24 cellular contexts compared by ENCODE assay signal in genomic region chr18:24731981-24732380, GRCh38.
A peak's percentile ranks its signal among the peaks of the same experiment; 100 is the strongest.
DNase-seq lines count a peak whose midpoint lies in the region; ATAC-seq and TF ChIP-seq lines count a peak whose summit lies in the region.
"Had no signal": no experiment of that assay in that cellular context is flagged by ENCODE, and none has a peak within 500 bp of the region (broad histone marks: within the 10 kb centered on the region; RNA-seq: fewer than 3 reads in every experiment).

No MANE protein-coding gene starts in this region.

- H3K14ac ChIP-seq in neuronal stem cell (ENCODE audit: low read length), result no peak overlapping the region

- H3K27ac ChIP-seq in neuronal stem cell (replicated peaks; ENCODE audit: low read length), result no peak overlapping the region
- H3K27ac ChIP-seq: hepatocyte, lower lobe of right lung, PC-9, right atrium auricular region had no signal

- no peak overlapping the region for H3K4me3 Mint-ChIP-seq in chondrocyte (ENCODE audit: unreplicated experiment)
- no peak overlapping the region for H3K4me3 Mint-ChIP-seq in activated T-cell treated with anti-CD3 and anti-CD28 coated beads, Interleukin-2, amount 50 U/mL, for 72 hours
- H3K4me3 Mint-ChIP-seq: activated CD8-positive, alpha-beta T cell treated with anti-CD3 and anti-CD28 coated beads, Interleukin-2, amount 10 ng/mL, durations not matched to agents 7 days and 5 days; activated naive CD4-positive, alpha-beta T cell treated with anti-CD3 and anti-CD28 coated beads, Interleukin-2, amount 10 ng/mL, durations not matched to agents 7 days and 5 days had no signal

- H3K23ac ChIP-seq in neuronal stem cell (ENCODE audit: low read depth, low read length, poor library complexity), result no peak overlapping the region

- no peaks in the 10 kb centered on the region for H3K36me3 Mint-ChIP-seq in chondrocyte (ENCODE audit: low read depth)
- no peaks in the 10 kb centered on the region for H3K36me3 Mint-ChIP-seq in activated T-cell treated with anti-CD3 and anti-CD28 coated beads, Interleukin-2, amount 50 U/mL, for 72 hours (ENCODE audit: insufficient read depth in 2 of 2)
- H3K36me3 Mint-ChIP-seq: activated naive CD4-positive, alpha-beta T cell treated with anti-CD3 and anti-CD28 coated beads, Interleukin-2, amount 10 ng/mL, durations not matched to agents 7 days and 5 days had no signal

- H2BK120ac ChIP-seq in neuronal stem cell (ENCODE audit: low read depth, low read length), result no peak overlapping the region

- peaks cover under 1 to 8% of the 10 kb centered on the region in 2 donors for H3K4me1 ChIP-seq in neuronal stem cell (ENCODE audit: control insufficient read depth in 2 of 2, insufficient read depth in 1 of 2, low read depth in 1 of 2, low read length in 2 of 2)
- H3K4me1 ChIP-seq: lower lobe of right lung, right atrium auricular region had no signal

- no CpG with 5 or more reads among the region's 3 CpGs for WGBS in neuronal stem cell (ENCODE audit: extremely low coverage in 2 of 2, insufficient read length in 2 of 2, insufficient replicate concordance in 1 of 2), 2 donors

- peaks cover 0 to 3% (median 2%) of the 10 kb centered on the region in 3 experiments for H3K27me3 ChIP-seq in neuronal stem cell (ENCODE audit: control insufficient read depth in 3 of 3, insufficient read depth in 3 of 3, low read depth in 1 of 3, low read length in 3 of 3)
- H3K27me3 ChIP-seq: right atrium auricular region had no signal

- no peak for TF ChIP-seq CTCF in chondrocyte (IDR thresholded peaks at IDR 0.05)

- H4K91ac ChIP-seq in neuronal stem cell (ENCODE audit: low read depth, low read length, poor library complexity), result no peak overlapping the region

- no peak for ATAC-seq in activated T-cell treated with anti-CD3 and anti-CD28 coated beads, Interleukin-2, amount 50 U/mL, for 72 hours (replicated peaks in 1 of 2)
- ATAC-seq: activated CD8-positive, alpha-beta T cell treated with anti-CD3 and anti-CD28 coated beads, Interleukin-2, amount 10 ng/mL, durations not matched to agents 7 days and 5 days; GM12878; K562; lower lobe of right lung had no signal

- peak; percentile 23 for DNase-seq in Daoy (ENCODE audit: low read depth)
- peak; percentile 77 for DNase-seq in M059J (ENCODE audit: low read depth)
- peak; percentile 72 for DNase-seq in cerebellar cortex (ENCODE audit: low spot score)
- DNase-seq in myocyte (ENCODE audit: low read depth), result peak; percentile 18
- no peak for DNase-seq in neuronal stem cell (ENCODE audit: low spot score)
- DNase-seq in chondrocyte (ENCODE audit: low spot score), result no peak
- DNase-seq in activated T-cell treated with anti-CD3 and anti-CD28 coated beads, Interleukin-2, amount 50 U/mL, for 72 hours, result no peak
- no peak for DNase-seq in activated CD4-positive, alpha-beta T cell treated with anti-CD3 and anti-CD28 coated beads for 1 hour
- DNase-seq: ACHN; activated CD8-positive, alpha-beta T cell treated with anti-CD3 and anti-CD28 coated beads, Interleukin-2, amount 10 ng/mL, durations not matched to agents 7 days and 5 days; activated naive CD4-positive, alpha-beta T cell treated with anti-CD3 and anti-CD28 coated beads, Interleukin-2, amount 10 ng/mL, durations not matched to agents 7 days and 5 days; activated T-cell treated with anti-CD3 and anti-CD28 coated beads, Interleukin-2, amount 50 U/mL, for 1 hour; anterior cingulate cortex; effector memory CD4-positive, alpha-beta T cell; lower lobe of right lung; NCI-H187 treated with DMSO at 0.1 percent for 48 hours; NCI-H345; occipital lobe; PC-9; T-helper 2 cell had no signal

- H3K27me3 Mint-ChIP-seq in chondrocyte (ENCODE audit: low read depth), result peaks cover 26% of the 10 kb centered on the region
- peaks cover 9% of the 10 kb centered on the region for H3K27me3 Mint-ChIP-seq in activated T-cell treated with anti-CD3 and anti-CD28 coated beads, Interleukin-2, amount 50 U/mL, for 72 hours (ENCODE audit: low read depth)
- H3K27me3 Mint-ChIP-seq: activated naive CD4-positive, alpha-beta T cell treated with anti-CD3 and anti-CD28 coated beads, Interleukin-2, amount 10 ng/mL, durations not matched to agents 7 days and 5 days had no signal

- H2BK15ac ChIP-seq in neuronal stem cell (ENCODE audit: low read length), result no peak overlapping the region

- no peak overlapping the region for H3K4me3 ChIP-seq in neuronal stem cell (ENCODE audit: low read length in 2 of 2)
- H3K4me3 ChIP-seq: GM12878, hepatocyte, K562, lower lobe of right lung, PC-9, right atrium auricular region had no signal

- H3K79me1 ChIP-seq in neuronal stem cell (ENCODE audit: low read depth, low read length), result no peaks in the 10 kb centered on the region

- no peak overlapping the region for H2AFZ ChIP-seq in neuronal stem cell (ENCODE audit: low read length)
- H2AFZ ChIP-seq: hepatocyte, PC-9 had no signal

- peaks cover 0 to 5% of the 10 kb centered on the region in 2 donors for H3K9me3 ChIP-seq in neuronal stem cell (replicated peaks in 1 of 2; ENCODE audit: control insufficient read depth in 2 of 2, insufficient read depth in 1 of 2, low read depth in 1 of 2, low read length in 2 of 2)
- H3K9me3 ChIP-seq: lower lobe of right lung, right atrium auricular region had no signal

- no peak overlapping the region for H3K4me2 ChIP-seq in neuronal stem cell (ENCODE audit: insufficient read depth, low read length, poor library complexity, severe bottlenecking)
- H3K4me2 ChIP-seq: hepatocyte, PC-9 had no signal

- no peak overlapping the region for H3K4ac ChIP-seq in neuronal stem cell (ENCODE audit: low read length)

- H2AK5ac ChIP-seq in neuronal stem cell (ENCODE audit: low read depth, low read length), result no peak overlapping the region

- no peak overlapping the region for H2BK5ac ChIP-seq in neuronal stem cell (ENCODE audit: low read length)

- H4K8ac ChIP-seq in neuronal stem cell (ENCODE audit: low read depth, low read length), result no peak overlapping the region

- no peaks in the 10 kb centered on the region for H3K4me1 Mint-ChIP-seq in chondrocyte (ENCODE audit: low read depth)
- H3K4me1 Mint-ChIP-seq in activated T-cell treated with anti-CD3 and anti-CD28 coated beads, Interleukin-2, amount 50 U/mL, for 72 hours (ENCODE audit: low read depth), result no peaks in the 10 kb centered on the region
- H3K4me1 Mint-ChIP-seq: activated naive CD4-positive, alpha-beta T cell treated with anti-CD3 and anti-CD28 coated beads, Interleukin-2, amount 10 ng/mL, durations not matched to agents 7 days and 5 days had no signal

- no peaks in the 10 kb centered on the region for H3K36me3 ChIP-seq in neuronal stem cell (replicated peaks in 1 of 2; ENCODE audit: control insufficient read depth in 2 of 2, insufficient read depth in 2 of 2, low read length in 2 of 2)
- H3K36me3 ChIP-seq: lower lobe of right lung, right atrium auricular region had no signal

- no peak overlapping the region for H2BK12ac ChIP-seq in neuronal stem cell (ENCODE audit: low read length)

- H3K9me3 Mint-ChIP-seq in chondrocyte (ENCODE audit: low read depth), result no peaks in the 10 kb centered on the region
- H3K9me3 Mint-ChIP-seq in activated T-cell treated with anti-CD3 and anti-CD28 coated beads, Interleukin-2, amount 50 U/mL, for 72 hours, result no peaks in the 10 kb centered on the region
- H3K9me3 Mint-ChIP-seq: activated naive CD4-positive, alpha-beta T cell treated with anti-CD3 and anti-CD28 coated beads, Interleukin-2, amount 10 ng/mL, durations not matched to agents 7 days and 5 days had no signal

- no peak overlapping the region for H3K9ac ChIP-seq in neuronal stem cell (ENCODE audit: low read depth, low read length, poor library complexity)

- no peak overlapping the region for H3K18ac ChIP-seq in neuronal stem cell (ENCODE audit: low read length)

- no peak overlapping the region for H3K27ac Mint-ChIP-seq in chondrocyte (ENCODE audit: unreplicated experiment)
- H3K27ac Mint-ChIP-seq in activated T-cell treated with anti-CD3 and anti-CD28 coated beads, Interleukin-2, amount 50 U/mL, for 72 hours, result no peak overlapping the region
- H3K27ac Mint-ChIP-seq: activated CD8-positive, alpha-beta T cell treated with anti-CD3 and anti-CD28 coated beads, Interleukin-2, amount 10 ng/mL, durations not matched to agents 7 days and 5 days; activated naive CD4-positive, alpha-beta T cell treated with anti-CD3 and anti-CD28 coated beads, Interleukin-2, amount 10 ng/mL, durations not matched to agents 7 days and 5 days had no signal

Comparison
In these comparisons a context has a peak if more than half of its experiments do, and no peak if none do; other contexts are left out.
1. DNase-seq: peak in Daoy (single experiment), M059J (single experiment), cerebellar cortex (single experiment) and myocyte (single experiment); none in neuronal stem cell (single experiment), chondrocyte (single experiment), activated T-cell treated with anti-CD3 and anti-CD28 coated beads, Interleukin-2, amount 50 U/mL, for 72 hours (0 of 2) and activated CD4-positive, alpha-beta T cell treated with anti-CD3 and anti-CD28 coated beads for 1 hour (single experiment).